25 cellular contexts compared by ENCODE assay signal in the genomic region with DNA sequence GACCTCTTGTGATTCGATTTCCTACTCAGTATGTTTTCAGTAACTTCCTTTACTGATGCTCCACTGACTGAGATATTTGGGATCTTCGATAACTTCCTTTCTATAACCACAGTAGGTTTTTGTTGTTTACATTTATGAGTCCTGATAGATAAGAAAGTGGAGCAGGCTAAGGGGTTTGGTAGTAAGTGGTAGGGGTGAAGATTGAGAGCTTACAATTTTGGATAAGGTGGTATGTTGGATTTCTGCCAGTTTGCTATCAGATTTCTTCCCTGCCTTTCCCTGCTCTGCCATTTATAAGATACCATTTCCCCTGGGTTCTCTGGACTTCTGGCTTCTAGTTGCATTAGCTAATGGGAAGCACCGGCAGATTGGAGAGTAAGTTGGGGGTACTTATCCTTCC. TPM values are rescaled to one million over a fixed set of nuclear protein-coding genes. Genes with fewer than 3 reads are reported as not detected.
DNase-seq lines count a peak whose midpoint lies in the region; ATAC-seq, FAIRE-seq and TF ChIP-seq lines count a peak whose summit lies in the region.
"Had no signal": no experiment of that assay in that cellular context is flagged by ENCODE, and none has a peak within 500 bp of the region (broad histone marks: within the 10 kb centered on the region; RNA-seq: fewer than 3 reads in every experiment).

No MANE protein-coding gene starts in this region.

- H3K9me3 Mint-ChIP-seq in GM23338 = peaks cover 5% of the 10 kb centered on the region; the same call in 1 of the 3 replicates
- H3K9me3 Mint-ChIP-seq in neural progenitor cell = peaks cover 4% of the 10 kb centered on the region
- H3K9me3 Mint-ChIP-seq in effector memory CD8-positive, alpha-beta T cell = no peaks in the 10 kb centered on the region
- H3K9me3 Mint-ChIP-seq: HFFc6, IgD-negative memory B cell had no signal

- H3K4me2 ChIP-seq in GM23338 (no peak overlapping the region), neural progenitor cell (no peak overlapping the region)

- H3K27ac ChIP-seq in GM23338 (ENCODE audit: low read depth) (no peak overlapping the region), neural progenitor cell (no peak overlapping the region)
- H3K27ac ChIP-seq: 22Rv1, RWPE1 had no signal

- peak; percentile 43 for DNase-seq in DMS 273 (lab: John Stamatoyannopoulos, UW; ENCODE audit: unreplicated experiment)
- no peak for DNase-seq in DMS 273 treated with DMSO at 0.1 percent for 48 hours (lab: John Stamatoyannopoulos, UW)
- no peak for DNase-seq in GM23338 (ENCODE audit: low spot score)
- DNase-seq in NCI-H2171 treated with DMSO at 0.1 percent for 48 hours (lab: John Stamatoyannopoulos, UW) = peak; percentile 97
- no peak for DNase-seq in neural progenitor cell (ENCODE audit: low spot score)
- DNase-seq in HTR-8/SVneo (ENCODE audit: insufficient read length, low spot score) = no peak
- DNase-seq in SKM-1 treated with dmso at 0.1 percent for 144 hours (lab: John Stamatoyannopoulos, UW; ENCODE audit: unreplicated experiment) = no peak
- no peak for DNase-seq in effector memory CD8-positive, alpha-beta T cell
- DNase-seq: ACHN, BE2C, H9, HFFc6, NCI-H1092, NCI-H1436 treated with DMSO at 0.1 percent for 48 hours, NCI-H187 treated with DMSO at 0.1 percent for 48 hours, NCI-H524 treated with DMSO at 0.1 percent for 48 hours, SHP77, T-helper 1 cell had no signal

- no peak overlapping the region for H3K4me3 ChIP-seq in GM23338
- no peak overlapping the region for H3K4me3 ChIP-seq in neural progenitor cell

- H3K36me3 ChIP-seq in GM23338 (ENCODE audit: insufficient read depth) (no peaks in the 10 kb centered on the region), neural progenitor cell (no peaks in the 10 kb centered on the region)
- H3K36me3 ChIP-seq: BE2C had no signal

- no peaks in the 10 kb centered on the region for H3K9me2 ChIP-seq in GM23338 (ENCODE audit: insufficient read depth)

- TF ChIP-seq CTCF in GM23338 (conservative IDR thresholded peaks at IDR 0.05; ENCODE audit: low read depth in 2 of 2) = no peak
- TF ChIP-seq CTCF in neural progenitor cell (IDR thresholded peaks at IDR 0.05) = no peak

- H3K27me3 Mint-ChIP-seq in GM23338 (ENCODE audit: insufficient read depth, low read depth, poor library complexity) (peaks cover 1% of the 10 kb centered on the region), neural progenitor cell (ENCODE audit: insufficient read depth, low read depth) (no peaks in the 10 kb centered on the region)
- peaks cover 42 to 57% of the 10 kb centered on the region in 2 donors for H3K27me3 Mint-ChIP-seq in effector memory CD8-positive, alpha-beta T cell

- H3K9me3 ChIP-seq in neural progenitor cell (ENCODE audit: low read depth) = no peaks in the 10 kb centered on the region
- H3K9me3 ChIP-seq: BE2C had no signal

- no peak overlapping the region for H3K9ac ChIP-seq in neural progenitor cell

- H4K20me1 ChIP-seq in GM23338 (replicated peaks; ENCODE audit: insufficient read depth) (no peaks in the 10 kb centered on the region), neural progenitor cell (ENCODE audit: low read depth) (no peaks in the 10 kb centered on the region)

- H3K4me1 ChIP-seq in GM23338 (ENCODE audit: insufficient read depth) (no peaks in the 10 kb centered on the region), neural progenitor cell (peaks cover 5% of the 10 kb centered on the region)
- H3K4me1 ChIP-seq: BE2C had no signal

- H3K4me1 Mint-ChIP-seq in GM23338 (peaks cover 3% of the 10 kb centered on the region; the same call in 1 of the 3 replicates), neural progenitor cell (no peaks in the 10 kb centered on the region)
- H3K4me1 Mint-ChIP-seq in effector memory CD8-positive, alpha-beta T cell (ENCODE audit: low read depth in 2 of 2) = no peaks in the 10 kb centered on the region
- H3K4me1 Mint-ChIP-seq: IgD-negative memory B cell had no signal

- no peak for ATAC-seq in GM23338
- ATAC-seq in effector memory CD8-positive, alpha-beta T cell (replicated peaks) = no peak
- ATAC-seq: Panc1 had no signal

- no peaks in the 10 kb centered on the region for H3K79me2 ChIP-seq in GM23338 (replicated peaks; ENCODE audit: insufficient read depth)
- H3K79me2 ChIP-seq in neural progenitor cell (ENCODE audit: low read depth) = no peaks in the 10 kb centered on the region

- H3K27me3 ChIP-seq in GM23338 (ENCODE audit: insufficient read depth) = no peaks in the 10 kb centered on the region
- H3K27me3 ChIP-seq in neural progenitor cell = no peaks in the 10 kb centered on the region
- H3K27me3 ChIP-seq: BE2C had no signal

- H3K36me3 Mint-ChIP-seq in GM23338 (ENCODE audit: low read depth) (peaks cover 5% of the 10 kb centered on the region; the same call in 2 of the 3 replicates), neural progenitor cell (no peaks in the 10 kb centered on the region)
- no peaks in the 10 kb centered on the region for H3K36me3 Mint-ChIP-seq in effector memory CD8-positive, alpha-beta T cell (ENCODE audit: insufficient read depth)
- H3K36me3 Mint-ChIP-seq: CD14-positive monocyte, IgD-negative memory B cell had no signal

- H3F3A ChIP-seq in GM23338 (replicated peaks; ENCODE audit: low read depth) (no peaks in the 10 kb centered on the region), neural progenitor cell (ENCODE audit: low read depth) (peaks cover 5% of the 10 kb centered on the region)

- no peak for FAIRE-seq in HTR-8/SVneo (lab: Jason Lieb, UNC)
- FAIRE-seq: D721Med, G401.6 had no signal

- H3K27ac Mint-ChIP-seq in GM23338 (no peak overlapping the region), neural progenitor cell (no peak overlapping the region)
- no peak overlapping the region for H3K27ac Mint-ChIP-seq in effector memory CD8-positive, alpha-beta T cell
- H3K27ac Mint-ChIP-seq: CD14-positive monocyte, H9, HFFc6, IgD-negative memory B cell had no signal

- H2AFZ ChIP-seq in GM23338 (peak overlapping the region; percentile 81; the same call in 1 of the 2 replicates), neural progenitor cell (replicated peaks) (peak overlapping the region; percentile 94)

- H3K4me3 Mint-ChIP-seq in GM23338 = no peak overlapping the region
- no peak overlapping the region for H3K4me3 Mint-ChIP-seq in neural progenitor cell
- H3K4me3 Mint-ChIP-seq in effector memory CD8-positive, alpha-beta T cell = no peak overlapping the region
- H3K4me3 Mint-ChIP-seq: CD14-positive monocyte, H9, HFFc6, IgD-negative memory B cell had no signal

TF ChIP-seq in GM23338, 12 proteins besides CTCF, POLR2A, EP300 and RAD21 (continues in another document):
- no peak for TF ChIP-seq EZH2phosphoT487 (IDR thresholded peaks at IDR 0.05; ENCODE audit: unreplicated experiment)
- no peak for TF ChIP-seq STAT1 (IDR thresholded peaks at IDR 0.05; ENCODE audit: unreplicated experiment)
- no peak for TF ChIP-seq EZH2 (IDR thresholded peaks at IDR 0.05; ENCODE audit: low read depth, unreplicated experiment)
- no peak for TF ChIP-seq ZNF114 (CRISPR knock-in tag; IDR thresholded peaks at IDR 0.05)
- TF ChIP-seq POLR2AphosphoS5 (IDR thresholded peaks at IDR 0.05; ENCODE audit: low read depth) = no peak
- TF ChIP-seq, protein P1, sequence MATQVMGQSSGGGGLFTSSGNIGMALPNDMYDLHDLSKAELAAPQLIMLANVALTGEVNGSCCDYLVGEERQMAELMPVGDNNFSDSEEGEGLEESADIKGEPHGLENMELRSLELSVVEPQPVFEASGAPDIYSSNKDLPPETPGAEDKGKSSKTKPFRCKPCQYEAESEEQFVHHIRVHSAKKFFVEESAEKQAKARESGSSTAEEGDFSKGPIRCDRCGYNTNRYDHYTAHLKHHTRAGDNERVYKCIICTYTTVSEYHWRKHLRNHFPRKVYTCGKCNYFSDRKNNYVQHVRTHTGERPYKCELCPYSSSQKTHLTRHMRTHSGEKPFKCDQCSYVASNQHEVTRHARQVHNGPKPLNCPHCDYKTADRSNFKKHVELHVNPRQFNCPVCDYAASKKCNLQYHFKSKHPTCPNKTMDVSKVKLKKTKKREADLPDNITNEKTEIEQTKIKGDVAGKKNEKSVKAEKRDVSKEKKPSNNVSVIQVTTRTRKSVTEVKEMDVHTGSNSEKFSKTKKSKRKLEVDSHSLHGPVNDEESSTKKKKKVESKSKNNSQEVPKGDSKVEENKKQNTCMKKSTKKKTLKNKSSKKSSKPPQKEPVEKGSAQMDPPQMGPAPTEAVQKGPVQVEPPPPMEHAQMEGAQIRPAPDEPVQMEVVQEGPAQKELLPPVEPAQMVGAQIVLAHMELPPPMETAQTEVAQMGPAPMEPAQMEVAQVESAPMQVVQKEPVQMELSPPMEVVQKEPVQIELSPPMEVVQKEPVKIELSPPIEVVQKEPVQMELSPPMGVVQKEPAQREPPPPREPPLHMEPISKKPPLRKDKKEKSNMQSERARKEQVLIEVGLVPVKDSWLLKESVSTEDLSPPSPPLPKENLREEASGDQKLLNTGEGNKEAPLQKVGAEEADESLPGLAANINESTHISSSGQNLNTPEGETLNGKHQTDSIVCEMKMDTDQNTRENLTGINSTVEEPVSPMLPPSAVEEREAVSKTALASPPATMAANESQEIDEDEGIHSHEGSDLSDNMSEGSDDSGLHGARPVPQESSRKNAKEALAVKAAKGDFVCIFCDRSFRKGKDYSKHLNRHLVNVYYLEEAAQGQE (IDR thresholded peaks at IDR 0.05; ENCODE audit: unreplicated experiment) = no peak
- TF ChIP-seq CREB1 (CRISPR knock-in tag; IDR thresholded peaks at IDR 0.05; ENCODE audit: low read depth) = no peak
- no peak for TF ChIP-seq NANOG (IDR thresholded peaks at IDR 0.05; ENCODE audit: borderline replicate concordance)
- TF ChIP-seq JUNB (IDR thresholded peaks at IDR 0.05; ENCODE audit: unreplicated experiment) = no peak
- no peak for TF ChIP-seq ZNF331 (CRISPR knock-in tag; IDR thresholded peaks at IDR 0.05; ENCODE audit: low read depth)

RNA-seq across cellular contexts. Expression of a gene that starts 7.9 kb away (rescaled TPM):
- 65.6 and 73.9 TPM in 2 replicates for total RNA-seq in GM23338 (2014; rRNA removed; shearing (Covaris generic))
- polyA plus RNA-seq in GM23338 (2016; fragmentation: Nextera tagmentation; extraction: Ambion mirVana) = 131 and 151 TPM in 2 replicates
- 133 and 183 TPM in 2 replicates for total RNA-seq in neural progenitor cell (ENCODE audit: low replicate concordance)

Comparison
In these comparisons a context has a peak if more than half of its experiments do, and no peak if none do; other contexts are left out.
1. DNase-seq: peak in DMS 273 (single experiment) and NCI-H2171 treated with DMSO at 0.1 percent for 48 hours (single experiment); none in DMS 273 treated with DMSO at 0.1 percent for 48 hours (single experiment), GM23338 (single experiment), neural progenitor cell (single experiment), HTR-8/SVneo (single experiment), SKM-1 treated with dmso at 0.1 percent for 144 hours (single experiment) and effector memory CD8-positive, alpha-beta T cell (0 of 3).